22 cellular contexts compared by ENCODE assay signal in the genomic region with DNA sequence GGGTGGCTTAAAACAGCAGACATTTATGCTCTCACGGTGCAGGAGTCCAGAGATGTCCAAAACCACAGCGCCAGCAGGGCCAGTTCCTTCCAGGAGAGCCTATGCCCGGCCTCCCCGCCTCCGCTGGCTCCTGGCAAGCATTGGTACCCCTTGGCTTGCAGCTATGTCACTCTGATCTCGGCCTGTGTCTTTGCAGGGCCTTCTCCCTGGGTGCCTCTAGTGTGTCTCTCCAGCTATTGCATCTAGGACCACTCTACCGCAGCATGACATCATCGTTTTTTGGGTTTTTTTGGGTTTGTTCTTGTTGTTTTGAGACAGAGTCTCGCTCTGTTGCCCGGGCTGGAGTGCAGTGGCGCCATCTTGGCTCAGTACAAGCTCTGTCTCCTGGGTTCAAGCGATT.
DNase-seq lines count a peak whose midpoint lies in the region; ATAC-seq, FAIRE-seq and TF ChIP-seq lines count a peak whose summit lies in the region.
"Had no signal": no experiment of that assay in that cellular context is flagged by ENCODE, and none has a peak within 500 bp of the region (broad histone marks: within the 10 kb centered on the region; RNA-seq: fewer than 3 reads in every experiment).

No MANE protein-coding gene starts in this region.

- WGBS in mesenchymal stem cell: 85% methylated on average over 12 of the region's 12 CpGs

- peak; percentile 30 for DNase-seq in Right ventricle myocardium superior
- no peak for DNase-seq in left ventricle myocardium inferior
- DNase-seq in glutamatergic neuron: peak; percentile 5
- DNase-seq in mesenchymal stem cell: no peak
- no peak for DNase-seq in stimulated activated naive CD8-positive, alpha-beta T cell treated with anti-CD3 and anti-CD28 coated beads, Interleukin-15, amount 100 ng/mL, for 72 hours
- DNase-seq in cortex of kidney (lab: John Stamatoyannopoulos, UW): no peak
- DNase-seq in D721Med (ENCODE audit: insufficient read length, low spot score): no peak
- DNase-seq: CD8-positive, alpha-beta memory T cell; DND-41; GM23248; H7; Kasumi-1; NCI-H1436; NCI-H187; NCI-H2171; NCI-H226; SHP77 had no signal

- peak overlapping the region; percentile 21 for H4K8ac ChIP-seq in mesenchymal stem cell (ENCODE audit: low read length)

- no peaks in the 10 kb centered on the region for H3K79me1 ChIP-seq in mesenchymal stem cell (replicated peaks; ENCODE audit: low read length, poor library complexity, severe bottlenecking)

- no peak overlapping the region for H2BK15ac ChIP-seq in mesenchymal stem cell (ENCODE audit: low read depth, poor library complexity, severe bottlenecking)

- no peaks in the 10 kb centered on the region for H3K4me1 Mint-ChIP-seq in glutamatergic neuron (ENCODE audit: low read depth, unreplicated experiment)
- no peaks in the 10 kb centered on the region for H3K4me1 Mint-ChIP-seq in stimulated activated naive CD8-positive, alpha-beta T cell treated with anti-CD3 and anti-CD28 coated beads, Interleukin-15, amount 100 ng/mL, for 72 hours
- H3K4me1 Mint-ChIP-seq: B cell; CD14-positive monocyte; CD8-positive, alpha-beta memory T cell had no signal

- H4K91ac ChIP-seq in mesenchymal stem cell (ENCODE audit: low read length): no peak overlapping the region

- H3K4me3 ChIP-seq in left ventricle myocardium inferior (no peak overlapping the region), mesenchymal stem cell (ENCODE audit: insufficient read depth in 1 of 2, low read depth in 1 of 2, low read length in 2 of 2) (no peak overlapping the region)
- H3K4me3 ChIP-seq: GM23248 had no signal

- TF ChIP-seq CTCF in left ventricle myocardium inferior (IDR thresholded peaks at IDR 0.05; ENCODE audit: borderline replicate concordance) (no peak), glutamatergic neuron (IDR thresholded peaks at IDR 0.05; ENCODE audit: partially characterized antibody, unreplicated experiment) (no peak), D721Med (IDR thresholded peaks at IDR 0.05; ENCODE audit: insufficient read depth, missing control alignments) (no peak)

- peaks cover 3% of the 10 kb centered on the region for H3K9me3 Mint-ChIP-seq in glutamatergic neuron (ENCODE audit: unreplicated experiment)
- H3K9me3 Mint-ChIP-seq in stimulated activated naive CD8-positive, alpha-beta T cell treated with anti-CD3 and anti-CD28 coated beads, Interleukin-15, amount 100 ng/mL, for 72 hours: no peaks in the 10 kb centered on the region
- H3K9me3 Mint-ChIP-seq: CD14-positive monocyte had no signal

- H3K27me3 ChIP-seq in left ventricle myocardium inferior (ENCODE audit: low read depth): peaks cover 3% of the 10 kb centered on the region
- peaks cover 0 to 34% of the 10 kb centered on the region in 2 experiments for H3K27me3 ChIP-seq in mesenchymal stem cell (ENCODE audit: control insufficient read depth in 1 of 2, insufficient read depth in 1 of 2, low read length in 2 of 2)

- no peak overlapping the region for H3K4ac ChIP-seq in mesenchymal stem cell (ENCODE audit: low read depth in 1 of 2, low read length in 2 of 2)

- H2AFZ ChIP-seq in mesenchymal stem cell (ENCODE audit: low read depth, low read length): no peak overlapping the region
- H2AFZ ChIP-seq: GM23248 had no signal

- H3K27me3 Mint-ChIP-seq in glutamatergic neuron (ENCODE audit: unreplicated experiment): peaks cover 4% of the 10 kb centered on the region
- H3K27me3 Mint-ChIP-seq in stimulated activated naive CD8-positive, alpha-beta T cell treated with anti-CD3 and anti-CD28 coated beads, Interleukin-15, amount 100 ng/mL, for 72 hours: peaks cover 14% of the 10 kb centered on the region

- no peak for ATAC-seq in Right ventricle myocardium superior (ENCODE audit: poor library complexity)
- no peak for ATAC-seq in stimulated activated naive CD8-positive, alpha-beta T cell treated with anti-CD3 and anti-CD28 coated beads, Interleukin-15, amount 100 ng/mL, for 72 hours

- no peak overlapping the region for H3K4me2 ChIP-seq in mesenchymal stem cell (ENCODE audit: low read length, poor library complexity, severe bottlenecking)

- H3K14ac ChIP-seq in mesenchymal stem cell (ENCODE audit: low read length in 2 of 2): no peak overlapping the region

- H2AK5ac ChIP-seq in mesenchymal stem cell (ENCODE audit: low read length, severe bottlenecking): no peak overlapping the region

- H3K9me3 ChIP-seq in left ventricle myocardium inferior (replicated peaks) (no peaks in the 10 kb centered on the region), mesenchymal stem cell (ENCODE audit: control insufficient read depth, low read length) (no peaks in the 10 kb centered on the region)

- no peak overlapping the region for H3K27ac Mint-ChIP-seq in glutamatergic neuron (ENCODE audit: unreplicated experiment)
- H3K27ac Mint-ChIP-seq in stimulated activated naive CD8-positive, alpha-beta T cell treated with anti-CD3 and anti-CD28 coated beads, Interleukin-15, amount 100 ng/mL, for 72 hours: no peak overlapping the region
- H3K27ac Mint-ChIP-seq: B cell; CD14-positive monocyte; CD8-positive, alpha-beta memory T cell had no signal

- no peak overlapping the region for H3K18ac ChIP-seq in mesenchymal stem cell (ENCODE audit: low read depth in 1 of 2, low read length in 2 of 2)

- no peak overlapping the region for H2BK5ac ChIP-seq in mesenchymal stem cell (ENCODE audit: low read depth, low read length, poor library complexity, severe bottlenecking)

- no peak overlapping the region for H3K4me3 Mint-ChIP-seq in glutamatergic neuron (ENCODE audit: unreplicated experiment)
- no peak overlapping the region for H3K4me3 Mint-ChIP-seq in stimulated activated naive CD8-positive, alpha-beta T cell treated with anti-CD3 and anti-CD28 coated beads, Interleukin-15, amount 100 ng/mL, for 72 hours
- H3K4me3 Mint-ChIP-seq: B cell; CD14-positive monocyte; CD8-positive, alpha-beta memory T cell had no signal

- H3K36me3 ChIP-seq in left ventricle myocardium inferior (no peaks in the 10 kb centered on the region), mesenchymal stem cell (ENCODE audit: control insufficient read depth in 1 of 2, insufficient read depth in 2 of 2, low read depth in 1 of 2, low read length in 2 of 2) (no peaks in the 10 kb centered on the region)

- H2BK12ac ChIP-seq in mesenchymal stem cell (ENCODE audit: low read length in 2 of 2): no peak overlapping the region

- no peak overlapping the region for H3K23ac ChIP-seq in mesenchymal stem cell (ENCODE audit: low read length in 2 of 2)

- no peaks in the 10 kb centered on the region for H3K36me3 Mint-ChIP-seq in glutamatergic neuron (ENCODE audit: unreplicated experiment)
- H3K36me3 Mint-ChIP-seq: CD14-positive monocyte; CD8-positive, alpha-beta memory T cell had no signal

- no peak for FAIRE-seq in D721Med (lab: Jason Lieb, UNC)
- FAIRE-seq: GM12892, RCC 7860 had no signal

- no peak overlapping the region for H2BK120ac ChIP-seq in mesenchymal stem cell (ENCODE audit: low read depth, low read length)

- H3K27ac ChIP-seq in left ventricle myocardium inferior (replicated peaks): no peak overlapping the region
- H3K27ac ChIP-seq in mesenchymal stem cell (ENCODE audit: low read length, poor library complexity, severe bottlenecking): no peak overlapping the region
- H3K27ac ChIP-seq: 22Rv1, GM23248 had no signal

- intact Hi-C loops in Right ventricle myocardium superior (cut with DNase I) (no loop called here), left ventricle myocardium inferior (cut with micrococcal nuclease) (no loop called here)

- H3K9ac ChIP-seq in mesenchymal stem cell (ENCODE audit: low read length): no peak overlapping the region
- H3K9ac ChIP-seq: GM23248 had no signal

- H3K4me1 ChIP-seq in left ventricle myocardium inferior (peaks cover 14% of the 10 kb centered on the region), mesenchymal stem cell (ENCODE audit: control insufficient read depth, insufficient read depth, low read depth, low read length) (peaks cover 2% of the 10 kb centered on the region)

Comparison
In these comparisons a context has a peak if more than half of its experiments do, and no peak if none do; other contexts are left out.
1. DNase-seq: peak in Right ventricle myocardium superior (single experiment) and glutamatergic neuron (single experiment); none in left ventricle myocardium inferior (single experiment), mesenchymal stem cell (single experiment), stimulated activated naive CD8-positive, alpha-beta T cell treated with anti-CD3 and anti-CD28 coated beads, Interleukin-15, amount 100 ng/mL, for 72 hours (0 of 2), cortex of kidney (single experiment) and D721Med (single experiment).